15 cellular contexts compared by ENCODE assay signal in genomic region chr18:22276334-22276713, GRCh38.
"Had no signal": no experiment of that assay in that cellular context is flagged by ENCODE, and none has a peak within 500 bp of the region (broad histone marks: within the 10 kb centered on the region; RNA-seq: fewer than 3 reads in every experiment).

No MANE protein-coding gene starts in this region.

- H3K27me3 Mint-ChIP-seq: activated naive CD8-positive, alpha-beta T cell; stimulated activated naive CD8-positive, alpha-beta T cell treated with anti-CD3 and anti-CD28 coated beads, Interleukin-15, amount 100 ng/mL, for 72 hours had no signal

- H3K4me2 ChIP-seq: hepatocyte had no signal

- H3K36me3 Mint-ChIP-seq: activated naive CD8-positive, alpha-beta T cell had no signal

- H3K4me1 ChIP-seq: body of pancreas had no signal

- H3K4me3 Mint-ChIP-seq: activated naive CD8-positive, alpha-beta T cell; activated T-helper 1 cell treated with anti-CD3 and anti-CD28 coated beads, Interleukin-12 subunit alpha, Interleukin-12 subunit beta, Interleukin-2, Interleukin-4 antibody, amounts not matched to agents 30 ng/mL and 10 ng/mL and 1 ng/mL, durations not matched to agents 14 hours and 24 hours and 36 hours; stimulated activated naive CD8-positive, alpha-beta T cell treated with anti-CD3 and anti-CD28 coated beads, Interleukin-15, amount 100 ng/mL, for 72 hours had no signal

- H2AFZ ChIP-seq: hepatocyte had no signal

- H3K4me1 Mint-ChIP-seq: stimulated activated naive CD8-positive, alpha-beta T cell treated with anti-CD3 and anti-CD28 coated beads, Interleukin-15, amount 100 ng/mL, for 72 hours had no signal

- H3K4me3 ChIP-seq: body of pancreas, esophagus muscularis mucosa, hepatocyte, skin epidermis had no signal

- H3K9me3 ChIP-seq: body of pancreas had no signal

- H3K36me3 ChIP-seq: esophagus muscularis mucosa had no signal

- ATAC-seq: body of pancreas; stimulated activated naive CD8-positive, alpha-beta T cell treated with anti-CD3 and anti-CD28 coated beads, Interleukin-15, amount 100 ng/mL, for 72 hours had no signal

- H3K9me3 Mint-ChIP-seq: activated T-helper 1 cell treated with anti-CD3 and anti-CD28 coated beads, Interleukin-12 subunit alpha, Interleukin-12 subunit beta, Interleukin-2, Interleukin-4 antibody, amounts not matched to agents 30 ng/mL and 10 ng/mL and 1 ng/mL, durations not matched to agents 14 hours and 24 hours and 36 hours; stimulated activated naive CD8-positive, alpha-beta T cell treated with anti-CD3 and anti-CD28 coated beads, Interleukin-15, amount 100 ng/mL, for 72 hours had no signal

- H3K27ac Mint-ChIP-seq: activated naive CD8-positive, alpha-beta T cell; activated T-helper 1 cell treated with anti-CD3 and anti-CD28 coated beads, Interleukin-12 subunit alpha, Interleukin-12 subunit beta, Interleukin-2, Interleukin-4 antibody, amounts not matched to agents 30 ng/mL and 10 ng/mL and 1 ng/mL, durations not matched to agents 14 hours and 24 hours and 36 hours; stimulated activated naive CD8-positive, alpha-beta T cell treated with anti-CD3 and anti-CD28 coated beads, Interleukin-15, amount 100 ng/mL, for 72 hours had no signal

- DNase-seq: activated CD4-positive, alpha-beta T cell treated with anti-CD3 and anti-CD28 coated beads, Interleukin-2, amount 50 U/mL, for 48 hours; activated T-cell treated with anti-CD3 and anti-CD28 coated beads for 4 hours; amniotic stem cell; body of pancreas; caudate nucleus; retina; stimulated activated CD4-positive, alpha-beta T cell treated with anti-CD3 and anti-CD28 coated beads, Interleukin-15, amount 100 ng/mL, for 24 hours; stimulated activated CD4-positive, alpha-beta T cell treated with anti-CD3 and anti-CD28 coated beads, Interleukin-2, amount 100 ng/mL, for 48 hours; stimulated activated naive CD8-positive, alpha-beta T cell treated with anti-CD3 and anti-CD28 coated beads, Interleukin-15, amount 100 ng/mL, for 72 hours; trophoblast cell had no signal

- H3K27me3 ChIP-seq: body of pancreas, esophagus muscularis mucosa, hepatocyte had no signal

- H3K27ac ChIP-seq: body of pancreas, hepatocyte had no signal
